In the genomic region with DNA sequence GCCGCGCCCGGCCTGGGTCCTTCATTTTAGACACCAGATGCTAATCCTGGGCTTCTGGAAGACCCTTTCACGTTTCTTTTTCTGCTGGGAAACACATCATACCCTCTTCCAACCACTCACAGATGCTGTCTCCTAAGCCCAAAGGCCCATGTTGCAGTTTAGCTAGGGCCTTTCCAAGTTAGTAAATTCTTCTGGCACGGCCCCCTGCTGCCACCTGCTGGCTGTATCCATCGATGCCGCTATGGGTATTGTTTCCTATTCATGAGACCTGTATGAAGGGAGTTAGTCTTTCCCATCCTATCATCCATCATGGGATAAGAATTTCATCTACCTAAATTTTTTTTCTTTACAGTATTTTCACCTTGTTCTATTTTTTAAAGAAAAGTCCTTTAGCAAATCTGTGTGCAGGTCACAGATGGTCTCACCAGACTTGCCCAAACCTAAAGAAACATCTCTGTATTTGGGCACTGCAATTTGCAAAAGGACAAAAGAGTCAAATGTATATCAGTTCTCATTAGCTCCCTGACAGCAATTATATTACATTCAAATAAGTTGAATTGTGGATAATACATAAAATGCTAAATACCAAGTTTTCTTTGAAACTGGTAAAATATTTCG, we compare ENCODE assay signal across 8 cellular contexts.
DNase-seq lines count a peak whose midpoint lies in the region; ATAC-seq lines count a peak whose summit lies in the region.

No MANE protein-coding gene starts in this region.

- peak; percentile 58 for ATAC-seq in GM21529 (IDR thresholded peaks at IDR 0.05; ENCODE audit: unreplicated experiment)
- ATAC-seq in HG02973 (IDR thresholded peaks at IDR 0.05; ENCODE audit: unreplicated experiment), result no peak

- H3K27ac ChIP-seq in caudate nucleus (ENCODE audit: low read depth, low read length), result no peak overlapping the region

- peak; percentile 70 for DNase-seq in CD1c-positive myeloid dendritic cell (ENCODE audit: extremely low spot score)
- peak; percentile 64 for DNase-seq in NCI-H2107 treated with DMSO at 0.1 percent for 48 hours (lab: John Stamatoyannopoulos, UW; ENCODE audit: unreplicated experiment)
- DNase-seq in activated CD4-positive, CD25-positive, alpha-beta regulatory T cell treated with anti-CD3 and anti-CD28 coated beads, Interleukin-2, amount 50 U/mL, for 16 hours (ENCODE audit: low read depth, low spot score), result peak; percentile 43
- DNase-seq in caudate nucleus (lab: John Stamatoyannopoulos, UW), result peak in 54 of 61 donors; percentile 0 to 79 (median 18)
- DNase-seq in left kidney (ENCODE audit: low read depth, low spot score), result peak; percentile 72
- DNase-seq in stimulated activated CD4-positive, alpha-beta T cell treated with anti-CD3 and anti-CD28 coated beads, Interleukin-4, amount 100 ng/mL, for 48 hours (ENCODE audit: low read depth in 2 of 2), result peak; percentile 54 to 68

Comparison
In these comparisons a context has a peak if more than half of its experiments do, and no peak if none do; other contexts are left out.
1. DNase-seq: peak in every context shown above with its lines; median percentile 72 in left kidney; 70 in CD1c-positive myeloid dendritic cell; 64 in NCI-H2107 treated with DMSO at 0.1 percent for 48 hours; 61 in stimulated activated CD4-positive, alpha-beta T cell treated with anti-CD3 and anti-CD28 coated beads, Interleukin-4, amount 100 ng/mL, for 48 hours; 43 in activated CD4-positive, CD25-positive, alpha-beta regulatory T cell treated with anti-CD3 and anti-CD28 coated beads, Interleukin-2, amount 50 U/mL, for 16 hours; 18 in caudate nucleus.